Comparison of ENCODE assay signal across 8 cellular contexts in genomic region chr22:24156915-24157782, GRCh38. TPM values are rescaled to one million over a fixed set of nuclear protein-coding genes. Genes with fewer than 3 reads are reported as not detected.
DNase-seq lines count a peak whose midpoint lies in the region; ATAC-seq and TF ChIP-seq lines count a peak whose summit lies in the region.

No MANE protein-coding gene starts in this region.

- no peak overlapping the region for H2AFZ ChIP-seq in Karpas-422 (ENCODE audit: low read length)

- peaks cover 50% of the 10 kb centered on the region for H3K79me2 ChIP-seq in Karpas-422 (ENCODE audit: low read length)

- TF ChIP-seq CTCF in gastroesophageal sphincter (IDR thresholded peaks at IDR 0.05), result peak in 3 of 4 experiments; percentile 84 to 90 (median 87)

- DNase-seq in ELF-1 (ENCODE audit: low read depth, low spot score), result peak; percentile 95
- DNase-seq in Karpas-422, result peak; percentile 98
- peak; percentile 26 for DNase-seq in SIG-M5 (lab: John Stamatoyannopoulos, UW)
- peak; percentile 77 for DNase-seq in activated gamma-delta T cell treated with anti-CD3 and anti-CD28 coated beads, Interleukin-2, amount 50 U/mL, for 16 hours (ENCODE audit: low read depth)
- DNase-seq in occipital lobe (lab: John Stamatoyannopoulos, UW), result peak; percentile 27

- no peaks in the 10 kb centered on the region for H3K9me2 ChIP-seq in Karpas-422 (replicated peaks; ENCODE audit: insufficient read depth, low read length)

- H3K9me3 ChIP-seq in Karpas-422 (ENCODE audit: low read length), result no peaks in the 10 kb centered on the region
- no peaks in the 10 kb centered on the region for H3K9me3 ChIP-seq in gastroesophageal sphincter

- no peak for TF ChIP-seq EP300 in gastroesophageal sphincter (IDR thresholded peaks at IDR 0.05)

- no CpG with 5 or more reads among the region's 22 CpGs for WGBS in gastroesophageal sphincter (ENCODE audit: low coverage in 1 of 2), 2 donors

- H3K4me3 ChIP-seq in Karpas-422 (ENCODE audit: low read length) (peak overlapping the region; percentile 78), gastroesophageal sphincter (peak overlapping the region; percentile 77 to 96)

- no peaks in the 10 kb centered on the region for H4K20me1 ChIP-seq in Karpas-422 (ENCODE audit: insufficient read depth, low read depth, low read length)

- H3K4me1 ChIP-seq in Karpas-422 (ENCODE audit: low read length) (peaks cover 69% of the 10 kb centered on the region), gastroesophageal sphincter (peaks cover 1 to 95% (median 42%) of the 10 kb centered on the region in 3 donors)

- no peaks in the 10 kb centered on the region for H3K27me3 ChIP-seq in Karpas-422 (ENCODE audit: low read length)
- H3K27me3 ChIP-seq in gastroesophageal sphincter, result no peaks in the 10 kb centered on the region

- ATAC-seq in GM21825 (IDR thresholded peaks at IDR 0.05; ENCODE audit: unreplicated experiment) (peak; percentile 69), gastroesophageal sphincter (peak; percentile 75)

- TF ChIP-seq POLR2A in gastroesophageal sphincter (IDR thresholded peaks at IDR 0.05), result no peak

- H3K36me3 ChIP-seq in Karpas-422 (ENCODE audit: insufficient read depth, low read length) (no peaks in the 10 kb centered on the region), gastroesophageal sphincter (peaks cover 0 to 8% of the 10 kb centered on the region in 2 donors)

- H3K4me2 ChIP-seq in Karpas-422 (ENCODE audit: low read depth, low read length, poor library complexity, severe bottlenecking), result peak overlapping the region; percentile 91

- H3K27ac ChIP-seq in Karpas-422 (ENCODE audit: low read length), result peak overlapping the region; percentile 93
- peak overlapping the region in 3 of 4 donors; percentile 92 to 95 (median 95) for H3K27ac ChIP-seq in gastroesophageal sphincter
- H3K27ac ChIP-seq in temporal lobe (ENCODE audit: low read depth, low read length), result peak overlapping the region; percentile 72

- peak overlapping the region; percentile 94 for H3K9ac ChIP-seq in Karpas-422 (ENCODE audit: low read length)

RNA-seq across cellular contexts. Expression of gene SUSD2, which starts 24.1 kb away (rescaled TPM):
- total RNA-seq in Karpas-422 (2014; rRNA removed; shearing (Covaris generic); ENCODE audit: low replicate concordance), result 0.14 and 0.26 TPM in 2 replicates
- total RNA-seq in gastroesophageal sphincter, result 1 to 10 TPM; 2.4 to 5.0 (median 4.4) TPM
- total RNA-seq in occipital lobe, result not detected
- 0.25 TPM for total RNA-seq in temporal lobe

Comparison
In these comparisons a context has a peak if more than half of its experiments do, and no peak if none do; other contexts are left out.
1. Peak in every context shown above with its lines: DNase-seq, ATAC-seq, H3K4me3 ChIP-seq and H3K27ac ChIP-seq.
2. DNase-seq: peak in every context shown above with its lines; median percentile 98 in Karpas-422; 95 in ELF-1; 77 in activated gamma-delta T cell treated with anti-CD3 and anti-CD28 coated beads, Interleukin-2, amount 50 U/mL, for 16 hours; 27 in occipital lobe; 26 in SIG-M5.